26 cellular contexts compared by ENCODE assay signal in the genomic region with DNA sequence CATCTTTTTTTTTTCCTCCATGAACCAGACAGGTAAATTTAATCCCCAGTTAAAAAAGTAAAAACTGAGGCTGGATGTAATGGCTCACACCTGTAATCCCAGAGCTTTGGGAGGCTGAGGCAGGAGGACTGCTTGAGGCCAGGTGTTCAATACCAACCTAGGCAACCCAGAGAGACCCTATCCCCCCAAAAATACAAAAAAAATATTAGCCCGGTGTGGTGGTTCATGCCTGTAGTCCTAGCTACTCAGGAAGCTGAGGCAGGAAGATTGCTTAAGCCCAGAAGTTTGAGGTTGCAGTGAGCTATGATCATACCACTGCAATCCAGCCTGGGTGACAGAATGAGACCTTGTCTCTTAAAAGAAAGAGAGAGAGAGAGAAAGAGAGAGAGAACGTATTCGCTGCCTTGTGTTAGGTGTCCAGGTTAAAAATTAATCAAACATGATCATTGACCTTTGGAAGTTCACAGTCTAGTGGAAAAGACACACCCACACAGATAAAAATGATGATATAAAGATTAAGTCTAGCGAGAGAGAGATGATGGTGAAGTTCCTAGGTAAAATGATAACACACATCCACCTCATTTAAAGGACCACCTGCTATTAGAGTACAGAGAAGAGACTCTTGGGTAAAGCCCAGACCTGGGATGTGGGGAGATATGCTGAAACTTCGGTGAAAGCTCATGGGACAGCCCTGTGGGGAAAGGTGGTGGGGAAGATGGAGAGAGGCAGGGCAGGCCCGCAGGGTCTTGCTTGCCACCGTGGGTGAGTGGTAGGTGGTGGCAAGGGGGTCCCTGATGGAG. TPM values are rescaled to one million over a fixed set of nuclear protein-coding genes. Genes with fewer than 3 reads are reported as not detected.
DNase-seq lines count a peak whose midpoint lies in the region; ATAC-seq and TF ChIP-seq lines count a peak whose summit lies in the region.
"Had no signal": no experiment of that assay in that cellular context is flagged by ENCODE, and none has a peak within 500 bp of the region (broad histone marks: within the 10 kb centered on the region; RNA-seq: fewer than 3 reads in every experiment).

No MANE protein-coding gene starts in this region.

- no peaks in the 10 kb centered on the region for H3K9me3 ChIP-seq in body of pancreas
- no peaks in the 10 kb centered on the region for H3K9me3 ChIP-seq in right lobe of liver
- no peaks in the 10 kb centered on the region for H3K9me3 ChIP-seq in trophoblast cell (ENCODE audit: insufficient read depth, low read depth, low read length)
- H3K9me3 ChIP-seq: esophagus squamous epithelium, psoas muscle, spleen, thoracic aorta had no signal

- H3K4me3 Mint-ChIP-seq in type B pancreatic cell: peak overlapping the region; percentile 20
- H3K4me3 Mint-ChIP-seq: activated CD8-positive, alpha-beta T cell treated with anti-CD3 and anti-CD28 coated beads, Interleukin-2, amount 10 ng/mL, durations not matched to agents 7 days and 5 days; activated naive CD8-positive, alpha-beta T cell treated with anti-CD3 and anti-CD28 coated beads for 36 hours; activated T-cell treated with anti-CD3 and anti-CD28 coated beads, Interleukin-2, amount 50 U/mL, for 72 hours; natural killer cell had no signal

- no peak overlapping the region for H3K9ac ChIP-seq in trophoblast cell (ENCODE audit: low read length)

- H4K91ac ChIP-seq in trophoblast cell (ENCODE audit: low read depth, low read length): no peak overlapping the region

- intact Hi-C loops in body of pancreas (cut with DNase I): no loop called here
- intact Hi-C loops in right lobe of liver (cut with DNase I): no loop called here

- H3K27me3 Mint-ChIP-seq in type B pancreatic cell: no peaks in the 10 kb centered on the region

- H3K27me3 ChIP-seq in body of pancreas (no peaks in the 10 kb centered on the region), right lobe of liver (no peaks in the 10 kb centered on the region), trophoblast cell (ENCODE audit: insufficient read depth, low read length) (no peaks in the 10 kb centered on the region)
- H3K27me3 ChIP-seq: esophagus squamous epithelium, spleen had no signal

- no peak overlapping the region for H3K14ac ChIP-seq in trophoblast cell (ENCODE audit: low read length)

- H3K27ac Mint-ChIP-seq in type B pancreatic cell: peak overlapping the region; percentile 83
- H3K27ac Mint-ChIP-seq: activated CD8-positive, alpha-beta T cell treated with anti-CD3 and anti-CD28 coated beads, Interleukin-2, amount 10 ng/mL, durations not matched to agents 7 days and 5 days; activated naive CD8-positive, alpha-beta T cell treated with anti-CD3 and anti-CD28 coated beads for 36 hours; activated T-cell treated with anti-CD3 and anti-CD28 coated beads, Interleukin-2, amount 50 U/mL, for 72 hours; natural killer cell had no signal

- ATAC-seq in body of pancreas (peak; percentile 36), right lobe of liver (peak; percentile 55 to 73 (median 64)), GM21723 (IDR thresholded peaks at IDR 0.05; ENCODE audit: unreplicated experiment) (no peak)
- ATAC-seq: activated CD8-positive, alpha-beta T cell treated with anti-CD3 and anti-CD28 coated beads, Interleukin-2, amount 10 ng/mL, durations not matched to agents 7 days and 5 days; activated T-cell treated with anti-CD3 and anti-CD28 coated beads, Interleukin-2, amount 50 U/mL, for 72 hours; K562; natural killer cell; psoas muscle had no signal

- no peak overlapping the region for H3K4ac ChIP-seq in trophoblast cell (ENCODE audit: low read depth, low read length)

- H3K4me1 ChIP-seq in body of pancreas (peaks cover 84% of the 10 kb centered on the region), right lobe of liver (peaks cover 0 to 78% (median 33%) of the 10 kb centered on the region in 4 donors), trophoblast cell (ENCODE audit: control insufficient read depth in 1 of 2, insufficient read depth in 2 of 2, low read length in 2 of 2) (peaks cover 0 to 5% of the 10 kb centered on the region in 2 experiments)
- H3K4me1 ChIP-seq: psoas muscle had no signal

- no peak overlapping the region for H2AFZ ChIP-seq in trophoblast cell (ENCODE audit: insufficient read depth, low read length, poor library complexity)

- H3K4me1 Mint-ChIP-seq in type B pancreatic cell (ENCODE audit: unreplicated experiment): peaks cover 37% of the 10 kb centered on the region
- H3K4me1 Mint-ChIP-seq: natural killer cell had no signal

- no peaks in the 10 kb centered on the region for H3K79me1 ChIP-seq in trophoblast cell (ENCODE audit: low read length)

- H3K4me2 ChIP-seq in trophoblast cell (ENCODE audit: low read length): no peak overlapping the region

- H3K23ac ChIP-seq in trophoblast cell (ENCODE audit: low read length): no peak overlapping the region

- H4K8ac ChIP-seq in trophoblast cell (ENCODE audit: low read depth, low read length): no peak overlapping the region

- TF ChIP-seq POLR2A in body of pancreas (IDR thresholded peaks at IDR 0.05) (no peak), right lobe of liver (IDR thresholded peaks at IDR 0.05) (no peak)

- 36 to 39% methylated on average over 7 of the region's 7 CpGs for WGBS in body of pancreas, 2 donors
- WGBS in right lobe of liver (ENCODE audit: insufficient coverage, low coverage, low lambda C conversion rate, missing lambda C conversion rate): 21% methylated on average over 7 of the region's 7 CpGs
- WGBS in trophoblast cell (ENCODE audit: extremely low coverage, insufficient coverage, insufficient read length): no CpG with 5 or more reads among the region's 7 CpGs

- H3K4me3 ChIP-seq in body of pancreas: no peak overlapping the region
- peak overlapping the region in 2 of 3 donors; percentile 4 to 13 for H3K4me3 ChIP-seq in right lobe of liver
- H3K4me3 ChIP-seq in trophoblast cell (ENCODE audit: low read depth, low read length): no peak overlapping the region
- H3K4me3 ChIP-seq: esophagus squamous epithelium, K562, psoas muscle, spleen, thoracic aorta had no signal

- DNase-seq in NOMO-1 treated with DMSO at 0.1 percent for 48 hours (lab: John Stamatoyannopoulos, UW; ENCODE audit: unreplicated experiment) (peak; percentile 16), NOMO-1 treated with dmso at 0.1 percent for 144 hours (lab: John Stamatoyannopoulos, UW; ENCODE audit: unreplicated experiment) (no peak), body of pancreas (no peak), right lobe of liver (peak in 1 of 3 donors; percentile 65), type B pancreatic cell (ENCODE audit: extremely low spot score, unreplicated experiment) (no peak), trophoblast cell (no peak), cerebellar cortex (ENCODE audit: low spot score) (no peak)
- DNase-seq: 8988T; activated CD8-positive, alpha-beta T cell treated with anti-CD3 and anti-CD28 coated beads, Interleukin-2, amount 10 ng/mL, durations not matched to agents 7 days and 5 days; activated naive CD8-positive, alpha-beta T cell treated with anti-CD3 and anti-CD28 coated beads for 36 hours; activated T-cell treated with anti-CD3 and anti-CD28 coated beads, Interleukin-2, amount 50 U/mL, for 72 hours; effector CD4-positive, alpha-beta T cell; esophagus squamous epithelium; glutamatergic neuron; MV-4-11; natural killer cell; NCI-H1930; NK-92 treated with Interleukin-12 subunit alpha and Interleukin-12 subunit beta, amount 100 ng/mL, for 24 hours; psoas muscle; spleen; SW 1271 had no signal

- H3K18ac ChIP-seq in trophoblast cell (ENCODE audit: low read length): no peak overlapping the region

- no peak overlapping the region for H2BK5ac ChIP-seq in trophoblast cell (ENCODE audit: low read depth, low read length, poor library complexity)

- no peak overlapping the region for H2BK12ac ChIP-seq in trophoblast cell (ENCODE audit: low read length)

- no peak overlapping the region for H2AK5ac ChIP-seq in trophoblast cell (ENCODE audit: low read length)

- H3K79me2 ChIP-seq in trophoblast cell (ENCODE audit: control insufficient read depth, insufficient read depth, low read length, poor library complexity): no peaks in the 10 kb centered on the region

- H2BK120ac ChIP-seq in trophoblast cell (ENCODE audit: insufficient read depth, low read length, poor library complexity): no peak overlapping the region

- H3K36me3 ChIP-seq in body of pancreas (replicated peaks in 1 of 2; ENCODE audit: insufficient read depth in 1 of 2, low read depth in 2 of 2) (no peaks in the 10 kb centered on the region), right lobe of liver (no peaks in the 10 kb centered on the region), trophoblast cell (ENCODE audit: control insufficient read depth in 1 of 2, insufficient read depth in 2 of 2, low read length in 2 of 2) (no peaks in the 10 kb centered on the region)
- H3K36me3 ChIP-seq: esophagus squamous epithelium, spleen, thoracic aorta had no signal

- H3K27ac ChIP-seq in body of pancreas (peak overlapping the region in 3 of 4 donors; percentile 38 to 51 (median 43)), right lobe of liver (peak overlapping the region; percentile 36 to 90 (median 86)), trophoblast cell (ENCODE audit: low read depth, low read length) (no peak overlapping the region)
- H3K27ac ChIP-seq: esophagus squamous epithelium, HL-60, psoas muscle, RWPE1, spleen, thoracic aorta had no signal

- H4K12ac ChIP-seq in trophoblast cell (ENCODE audit: low read depth, low read length): no peak overlapping the region

- H3K36me3 Mint-ChIP-seq in type B pancreatic cell: no peaks in the 10 kb centered on the region
- H3K36me3 Mint-ChIP-seq: activated naive CD8-positive, alpha-beta T cell treated with anti-CD3 and anti-CD28 coated beads for 36 hours; natural killer cell had no signal

- no peaks in the 10 kb centered on the region for H3K9me3 Mint-ChIP-seq in type B pancreatic cell
- H3K9me3 Mint-ChIP-seq: activated naive CD8-positive, alpha-beta T cell treated with anti-CD3 and anti-CD28 coated beads for 36 hours; activated T-cell treated with anti-CD3 and anti-CD28 coated beads, Interleukin-2, amount 50 U/mL, for 72 hours; natural killer cell had no signal

- TF ChIP-seq CTCF in body of pancreas (IDR thresholded peaks at IDR 0.05): no peak
- no peak for TF ChIP-seq CTCF in right lobe of liver (IDR thresholded peaks at IDR 0.05)
- TF ChIP-seq CTCF in type B pancreatic cell (conservative IDR thresholded peaks at IDR 0.05): no peak

RNA-seq across cellular contexts. Expression of a gene that starts 4.8 kb away (rescaled TPM):
- total RNA-seq in body of pancreas: 1 to 10 TPM; 5.2 to 7.3 TPM
- total RNA-seq in right lobe of liver: 10 to 100 TPM; 19.8 to 54.2 (median 28.5) TPM
- total RNA-seq in type B pancreatic cell (ENCODE audit: low replicate concordance): 29.7 and 63.9 TPM in 2 replicates
- polyA plus RNA-seq in trophoblast cell (2013): 42.0 and 43.5 TPM in 2 replicates

Comparison
In these comparisons a context has a peak if more than half of its experiments do, and no peak if none do; other contexts are left out.
1. H3K4me3 ChIP-seq: peak in right lobe of liver (2 of 3); none in body of pancreas (0 of 2) and trophoblast cell (single experiment).